7 cellular contexts compared by ENCODE assay signal in the genomic region with DNA sequence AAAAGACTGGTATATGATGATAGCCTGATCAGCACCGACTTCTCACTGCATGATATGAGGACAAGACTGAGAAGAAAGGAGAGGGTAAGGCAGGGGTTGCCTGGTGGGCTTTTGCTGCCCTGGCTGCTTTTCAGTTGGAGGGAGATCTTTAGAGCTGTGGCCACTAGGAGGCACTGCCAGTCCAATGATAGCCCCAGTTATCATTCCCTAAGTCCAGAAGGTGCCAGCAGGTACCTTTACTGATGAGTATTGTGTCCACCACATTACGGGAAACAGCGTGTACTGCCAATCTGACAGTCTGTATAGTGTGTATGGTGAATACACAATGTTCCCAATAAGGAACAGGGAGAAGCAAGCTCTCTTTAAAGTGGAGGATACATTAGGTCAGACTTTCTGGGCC. TPM values are rescaled to one million over a fixed set of nuclear protein-coding genes. Genes with fewer than 3 reads are reported as not detected.
DNase-seq lines count a peak whose midpoint lies in the region; ATAC-seq and TF ChIP-seq lines count a peak whose summit lies in the region.

No MANE protein-coding gene starts in this region.

- no peaks in the 10 kb centered on the region for H3K36me3 ChIP-seq in fibroblast of lung (ENCODE audit: control insufficient read depth, insufficient read depth, low read length)

- H4K20me1 ChIP-seq in fibroblast of lung (ENCODE audit: control insufficient read depth, extremely low read depth, insufficient read depth, low read length): no peaks in the 10 kb centered on the region

- DNase-seq in GDM1 (lab: John Stamatoyannopoulos, UW) (peak; percentile 10), NCI-H82 (lab: John Stamatoyannopoulos, UW) (peak; percentile 95), fibroblast of lung (ENCODE audit: low read depth in 2 of 2) (peak; percentile 7 to 24), HK-2 (ENCODE audit: unreplicated experiment) (no peak)
- DNase-seq in stimulated activated CD8-positive, alpha-beta memory T cell treated with anti-CD3 and anti-CD28 coated beads, Interleukin-4, amount 100 ng/mL, for 48 hours: peak; percentile 45

- H2AFZ ChIP-seq in fibroblast of lung (ENCODE audit: low read length): no peak overlapping the region

- H3K27me3 ChIP-seq in fibroblast of lung (ENCODE audit: control insufficient read depth, insufficient read depth, low read length): peaks cover 2% of the 10 kb centered on the region

- no peak overlapping the region for H3K9ac ChIP-seq in fibroblast of lung (ENCODE audit: insufficient read depth, low read length)

- H3K27ac ChIP-seq in fibroblast of lung (ENCODE audit: insufficient read depth, low read length): no peak overlapping the region

- no peak overlapping the region for H3K4me2 ChIP-seq in fibroblast of lung (ENCODE audit: extremely low read depth, insufficient read depth, low read length)

- ATAC-seq in HG02571 (IDR thresholded peaks at IDR 0.05; ENCODE audit: unreplicated experiment): peak; percentile 54
- no peak for ATAC-seq in GM21717 (IDR thresholded peaks at IDR 0.05; ENCODE audit: unreplicated experiment)

- H3K4me1 ChIP-seq in fibroblast of lung (ENCODE audit: control insufficient read depth, extremely low read depth, insufficient read depth, low read length): no peaks in the 10 kb centered on the region

- H3K9me3 ChIP-seq in fibroblast of lung (ENCODE audit: control insufficient read depth, insufficient read depth, low read depth, low read length): no peaks in the 10 kb centered on the region

- no peaks in the 10 kb centered on the region for H3K79me2 ChIP-seq in fibroblast of lung (ENCODE audit: control insufficient read depth, insufficient read depth, low read length)

- peak; percentile 44 to 57 for TF ChIP-seq CTCF in fibroblast of lung (conservative IDR thresholded peaks at IDR 0.05 in 1 of 2, IDR thresholded peaks at IDR 0.05 in 1 of 2; ENCODE audit: low read depth in 1 of 2, low read length in 2 of 2)

- H3K4me3 ChIP-seq in fibroblast of lung (replicated peaks in 1 of 4; ENCODE audit: control extremely low read depth in 1 of 4, insufficient read depth in 1 of 4, low read depth in 3 of 4, low read length in 4 of 4): no peak overlapping the region

RNA-seq across cellular contexts. Expression of gene CCDC175, which starts 55.8 kb away (rescaled TPM):
- total RNA-seq in fibroblast of lung: not detected in 2 replicates
- not detected in 2 replicates for polyA plus RNA-seq in fibroblast of lung
- not detected in 2 replicates for polyA plus RNA-seq in fibroblast of lung (2012)
- polyA minus RNA-seq in fibroblast of lung (ENCODE audit: low replicate concordance): not detected in 2 replicates
